In the genomic region with DNA sequence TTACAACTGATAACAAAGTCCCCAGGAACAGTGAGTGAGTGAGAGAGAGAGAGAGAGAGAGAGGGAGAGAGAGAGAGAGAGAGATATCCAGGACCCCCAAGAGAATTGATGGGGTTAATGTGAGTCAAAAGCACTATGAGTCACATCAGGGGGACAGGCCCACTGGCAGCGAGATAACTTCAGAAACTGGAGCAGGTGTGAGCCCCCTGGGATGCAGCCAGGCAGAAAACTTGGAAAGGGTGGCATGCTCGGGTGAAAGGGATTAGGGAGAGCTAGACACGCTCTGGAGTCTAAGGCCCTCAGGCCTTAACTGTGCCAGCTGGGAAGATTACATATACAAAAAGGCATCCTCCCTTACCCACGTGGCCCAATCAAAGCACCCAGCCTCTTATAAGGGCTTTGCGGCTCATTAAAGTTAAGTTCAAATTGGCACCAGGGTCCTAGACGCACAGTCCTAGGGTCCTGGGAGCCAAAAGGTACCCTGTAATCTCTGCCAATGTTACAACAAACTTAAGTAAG, we compare ENCODE assay signal across 8 cellular contexts. TPM values are rescaled to one million over a fixed set of nuclear protein-coding genes. Genes with fewer than 3 reads are reported as not detected.
A peak's percentile ranks its signal among the peaks of the same experiment; 100 is the strongest.
DNase-seq lines count a peak whose midpoint lies in the region; ATAC-seq and TF ChIP-seq lines count a peak whose summit lies in the region.

No MANE protein-coding gene starts in this region.

- no peaks in the 10 kb centered on the region for H3K9me3 ChIP-seq in mucosa of stomach (ENCODE audit: control insufficient read depth, low read length)

- no peak for TF ChIP-seq POLR2A in erythroblast (IDR thresholded peaks at IDR 0.05; ENCODE audit: low read length)

- no peaks in the 10 kb centered on the region for H3K36me3 Mint-ChIP-seq in IgD-negative memory B cell

- H3K27me3 ChIP-seq in mucosa of stomach (ENCODE audit: control insufficient read depth, insufficient read depth, low read length): no peaks in the 10 kb centered on the region

- H3K9me3 Mint-ChIP-seq in IgD-negative memory B cell: no peaks in the 10 kb centered on the region

- DNase-seq in NCI-H2171 treated with DMSO at 0.1 percent for 48 hours (lab: John Stamatoyannopoulos, UW) (peak; percentile 6), NCI-H2171 (lab: John Stamatoyannopoulos, UW) (no peak), erythroblast (lab: John Stamatoyannopoulos, UW) (peak; percentile 50 to 56)
- DNase-seq in activated CD4-positive, alpha-beta T cell treated with anti-CD3 and anti-CD28 coated beads, Interleukin-2, amount 50 U/mL, for 48 hours: peak; percentile 1 to 7

- no peaks in the 10 kb centered on the region for H3K36me3 ChIP-seq in mucosa of stomach (ENCODE audit: control insufficient read depth, insufficient read depth, low read length)

- H3K4me3 Mint-ChIP-seq in IgD-negative memory B cell: peak overlapping the region; percentile 87 to 97 (median 94)

- H3K27ac Mint-ChIP-seq in IgD-negative memory B cell: peak overlapping the region; percentile 84 to 93 (median 90)

- H3K9ac ChIP-seq in mucosa of stomach (ENCODE audit: low read length): peak overlapping the region; percentile 78

- ATAC-seq in GM19395 (IDR thresholded peaks at IDR 0.05; ENCODE audit: unreplicated experiment): no peak
- ATAC-seq in GM21619 (IDR thresholded peaks at IDR 0.05; ENCODE audit: unreplicated experiment): no peak

- peak overlapping the region; percentile 43 for H3K4me3 ChIP-seq in mucosa of stomach (ENCODE audit: low read length)

- H3K4me1 Mint-ChIP-seq in IgD-negative memory B cell: peaks cover 10 to 19% (median 14%) of the 10 kb centered on the region in 3 donors

- H3K4me1 ChIP-seq in mucosa of stomach (ENCODE audit: control insufficient read depth, insufficient read depth, low read length): no peaks in the 10 kb centered on the region

- peaks cover 2% of the 10 kb centered on the region for H3K27me3 Mint-ChIP-seq in IgD-negative memory B cell

RNA-seq across cellular contexts. Expression of a gene that starts 0.8 kb away (rescaled TPM):
- polyA plus RNA-seq in IgD-negative memory B cell: 18.2 TPM

RNA-seq across cellular contexts. Expression of a gene that starts 40.7 kb away (rescaled TPM):
- polyA plus RNA-seq in IgD-negative memory B cell: 206 TPM
